Comparison of ENCODE assay signal across 8 cellular contexts in genomic region chr11:86066606-86067229, GRCh38. TPM values are rescaled to one million over a fixed set of nuclear protein-coding genes. Genes with fewer than 3 reads are reported as not detected.
A peak's percentile ranks its signal among the peaks of the same experiment; 100 is the strongest.
DNase-seq lines count a peak whose midpoint lies in the region; ATAC-seq and TF ChIP-seq lines count a peak whose summit lies in the region.

No MANE protein-coding gene starts in this region.

- no peak overlapping the region for H4K91ac ChIP-seq in IMR-90 (ENCODE audit: insufficient read depth, low read depth, low read length)

- H3K9me3 ChIP-seq in IMR-90 (ENCODE audit: control insufficient read depth, insufficient read depth, low read length), result no peaks in the 10 kb centered on the region
- H3K9me3 ChIP-seq in mucosa of rectum (ENCODE audit: control insufficient read depth in 2 of 2, low read length in 2 of 2), result no peaks in the 10 kb centered on the region

- peak overlapping the region; percentile 96 for H3K4me3 ChIP-seq in IMR-90 (ENCODE audit: insufficient read depth, low read depth, low read length)
- peak overlapping the region; percentile 97 to 98 for H3K4me3 ChIP-seq in mucosa of rectum (ENCODE audit: low read length in 2 of 2)

- peak overlapping the region; percentile 87 for H3K56ac ChIP-seq in IMR-90 (ENCODE audit: extremely low read depth, insufficient read depth, low read length)

- H4K5ac ChIP-seq in IMR-90 (ENCODE audit: low read depth, low read length), result no peak overlapping the region

- peaks cover 67% of the 10 kb centered on the region for H4K20me1 ChIP-seq in IMR-90 (ENCODE audit: insufficient read depth, low read length)

- H3K79me1 ChIP-seq in IMR-90 (ENCODE audit: low read depth in 1 of 2, low read length in 2 of 2), result peaks cover 0 to 13% of the 10 kb centered on the region in 2 experiments; a peak in 2 of 4 replicates

- H4K8ac ChIP-seq in IMR-90 (ENCODE audit: low read depth in 2 of 2, low read length in 2 of 2), result no peak overlapping the region

- peak overlapping the region; percentile 98 for H2BK5ac ChIP-seq in IMR-90 (ENCODE audit: low read depth, low read length, poor library complexity, severe bottlenecking)

- H3K4me2 ChIP-seq in IMR-90 (ENCODE audit: low read depth, low read length), result peak overlapping the region; percentile 97

- peak overlapping the region; percentile 96; the same call in 1 of the 2 replicates for H3K9ac ChIP-seq in IMR-90 (ENCODE audit: low read depth, low read length)
- H3K9ac ChIP-seq in mucosa of rectum (ENCODE audit: low read depth in 1 of 2, low read length in 2 of 2), result peak overlapping the region; percentile 44 to 97

- H3K18ac ChIP-seq in IMR-90 (ENCODE audit: low read depth, low read length), result peak overlapping the region; percentile 19; the same call in 1 of the 2 replicates

- H3K4me1 ChIP-seq in IMR-90 (ENCODE audit: control insufficient read depth, insufficient read depth, low read length), result peaks cover 10% of the 10 kb centered on the region
- H3K4me1 ChIP-seq in mucosa of rectum (ENCODE audit: control insufficient read depth in 2 of 2, insufficient read depth in 2 of 2, low read length in 2 of 2), result peaks cover 19 to 21% of the 10 kb centered on the region in 2 donors

- TF ChIP-seq POLR2A in IMR-90 (IDR thresholded peaks at IDR 0.05; ENCODE audit: low read depth, low read length), result no peak

- H3K27me3 ChIP-seq in IMR-90 (ENCODE audit: control insufficient read depth, insufficient read depth, low read length), result no peaks in the 10 kb centered on the region
- H3K27me3 ChIP-seq in mucosa of rectum (ENCODE audit: control insufficient read depth in 2 of 2, insufficient read depth in 2 of 2, low read length in 2 of 2), result no peaks in the 10 kb centered on the region

- BruUV-seq in IMR-90 (replicated peaks; lab: Mats Ljungman, UMichigan), result no TSS peak

- peak overlapping the region; percentile 99; the same call in 1 of the 2 replicates for H3K23ac ChIP-seq in IMR-90 (ENCODE audit: low read depth, low read length)

- peak overlapping the region; percentile 100 for H3K27ac Mint-ChIP-seq in chondrocyte (ENCODE audit: unreplicated experiment)

- TF ChIP-seq RAD21 in IMR-90 (IDR thresholded peaks at IDR 0.05; ENCODE audit: low read length), result no peak

- H3K36me3 ChIP-seq in IMR-90 (ENCODE audit: control insufficient read depth, insufficient read depth, low read length) (no peaks in the 10 kb centered on the region), mucosa of rectum (ENCODE audit: control insufficient read depth in 2 of 2, insufficient read depth in 2 of 2, low read length in 2 of 2) (no peaks in the 10 kb centered on the region)

- intact Hi-C loops in IMR-90 (cut with micrococcal nuclease) (loop anchor here (1.0 to 10.0 kb wide), 5 partner anchors 24 to 212 kb away; partner anchors contain the start of genes CCDC83 and EED), head of caudate nucleus (cut with DNase I) (no loop called here)

- no peak overlapping the region for H2BK15ac ChIP-seq in IMR-90 (ENCODE audit: low read depth, low read length)

- no peak overlapping the region for H2AK9ac ChIP-seq in IMR-90 (replicated peaks; ENCODE audit: low read depth, low read length, poor library complexity)

- in situ Hi-C loops in IMR-90 (cut with MboI; ENCODE audit: low sequenced_read_pairs), result no loop called here

- no peak overlapping the region for H2BK120ac ChIP-seq in IMR-90 (ENCODE audit: low read depth, low read length)

- no peak for DNase-seq in IMR-90
- DNase-seq in chondrocyte (ENCODE audit: low spot score), result no peak
- no peak for DNase-seq in head of caudate nucleus

- TF ChIP-seq CTCF in 22Rv1 (IDR thresholded peaks at IDR 0.05) (no peak), IMR-90 (conservative IDR thresholded peaks at IDR 0.05; ENCODE audit: low read depth, low read length) (no peak), chondrocyte (IDR thresholded peaks at IDR 0.05) (no peak)

- H3K4me3 Mint-ChIP-seq in chondrocyte (ENCODE audit: unreplicated experiment), result peak overlapping the region; percentile 100

- ATAC-seq in IMR-90 (ENCODE audit: low read depth), result no peak
- ATAC-seq in GM19452 (IDR thresholded peaks at IDR 0.05; ENCODE audit: unreplicated experiment), result no peak
- no peak for ATAC-seq in HG02938 (IDR thresholded peaks at IDR 0.05; ENCODE audit: unreplicated experiment)
- no peak for ATAC-seq in GM18909 (IDR thresholded peaks at IDR 0.05; ENCODE audit: poor library complexity, unreplicated experiment)

- POLR2A ChIA-PET in IMR-90 (lab: Charles Lee; ENCODE audit: unreplicated experiment), result no interaction called here

- no CpG with 5 or more reads among the region's 7 CpGs for WGBS in IMR-90 (ENCODE audit: extremely low coverage in 2 of 2, insufficient read length in 1 of 2), 2 experiments

- H3K14ac ChIP-seq in IMR-90 (replicated peaks; ENCODE audit: low read depth, low read length), result peak overlapping the region; percentile 94

- dilution Hi-C loops in IMR-90 (cut with HindIII; ENCODE audit: low sequenced_read_pairs, unreplicated experiment), result no loop called here

- no peaks in the 10 kb centered on the region for H3K27me3 Mint-ChIP-seq in chondrocyte (ENCODE audit: low read depth)

- peaks cover 59% of the 10 kb centered on the region for H3K4me1 Mint-ChIP-seq in chondrocyte (ENCODE audit: low read depth)

- H3K36me3 Mint-ChIP-seq in chondrocyte (ENCODE audit: low read depth), result peaks cover 9% of the 10 kb centered on the region

- H3K9me1 ChIP-seq in IMR-90 (ENCODE audit: insufficient read depth, low read length), result peaks cover 8% of the 10 kb centered on the region

- H3K9me3 Mint-ChIP-seq in chondrocyte (ENCODE audit: low read depth), result peaks cover 3% of the 10 kb centered on the region

- H2AFZ ChIP-seq in IMR-90 (replicated peaks; ENCODE audit: low read length, poor library complexity), result no peak overlapping the region

- H3K4ac ChIP-seq in IMR-90 (ENCODE audit: low read depth, low read length), result peak overlapping the region; percentile 42; the same call in 1 of the 2 replicates

- no peak overlapping the region for H2BK20ac ChIP-seq in IMR-90 (ENCODE audit: low read depth, low read length)

- CTCF ChIA-PET in IMR-90 (lab: Yijun Ruan, JAX), result interaction anchor here (1.5 kb wide), 1 partner anchor 127 kb away, joined by 7 read pairs; no protein-coding TSS in a partner anchor

- H3K27ac ChIP-seq in 22Rv1 (peak overlapping the region; percentile 72), IMR-90 (ENCODE audit: insufficient read depth, low read length) (no peak overlapping the region), mucosa of rectum (ENCODE audit: low read depth in 2 of 2, low read length in 2 of 2) (peak overlapping the region; percentile 93 to 97)

- H2AK5ac ChIP-seq in IMR-90 (ENCODE audit: low read depth, low read length), result no peak overlapping the region

TF ChIP-seq in IMR-90, 13 proteins besides CTCF, POLR2A, EP300 and RAD21:
- 0 out of 2 replicates have a peak, but pooled peaks have one; percentile 21 for TF ChIP-seq CHD1 (IDR thresholded peaks at IDR 0.05; ENCODE audit: low read depth, low read length)
- no peak for TF ChIP-seq FOS (IDR thresholded peaks at IDR 0.05; ENCODE audit: low read depth, low read length)

RNA-seq across cellular contexts. Expression of gene PICALM, which starts 2.2 kb away (rescaled TPM):
- total RNA-seq in IMR-90 (2012; rRNA removed) (441 and 453 TPM in 2 replicates), chondrocyte (319 to 358 TPM (median 328 TPM) in 3 replicates)
- polyA plus RNA-seq in IMR-90 (2012; rRNA removed), result 214 and 235 TPM in 2 replicates
- 75.0 and 88.4 TPM in 2 replicates for polyA plus RNA-seq in IMR-90 (2012; cell fraction: cytosol; rRNA removed)
- polyA plus RNA-seq in IMR-90 (2012; cell fraction: nucleus; rRNA removed; ENCODE audit: low replicate concordance), result 42.1 and 341 TPM in 2 replicates
